ENCODE assay signal across 10 cellular contexts in genomic region chr1:169550294-169550693, GRCh38. TPM values are rescaled to one million over a fixed set of nuclear protein-coding genes. Genes with fewer than 3 reads are reported as not detected.
DNase-seq lines count a peak whose midpoint lies in the region; ATAC-seq, FAIRE-seq and TF ChIP-seq lines count a peak whose summit lies in the region.
"Had no signal": no experiment of that assay in that cellular context is flagged by ENCODE, and none has a peak within 500 bp of the region (broad histone marks: within the 10 kb centered on the region; RNA-seq: fewer than 3 reads in every experiment).

No MANE protein-coding gene starts in this region.

- ATAC-seq in GM12878 (peak; percentile 90), GM18520 (IDR thresholded peaks at IDR 0.05; ENCODE audit: unreplicated experiment) (no peak)

- intact Hi-C loops in GM12878 (cut with micrococcal nuclease; ENCODE audit: unreplicated experiment): loop anchor here (1.0 to 5.0 kb wide), 4 partner anchors 37 to 259 kb away; partner anchors contain the start of gene F5

- H3K36me3 Mint-ChIP-seq in type B pancreatic cell: no peaks in the 10 kb centered on the region

- TF ChIP-seq EP300 in GM12878 (IDR thresholded peaks at IDR 0.05; ENCODE audit: borderline replicate concordance in 1 of 2, control insufficient read depth in 1 of 2, low read depth in 2 of 2, low read length in 2 of 2): no peak

- no peaks in the 10 kb centered on the region for H4K20me1 ChIP-seq in GM23248 (ENCODE audit: insufficient read depth)
- no peaks in the 10 kb centered on the region for H4K20me1 ChIP-seq in GM12878 (ENCODE audit: control insufficient read depth, insufficient read depth)
- no peaks in the 10 kb centered on the region for H4K20me1 ChIP-seq in keratinocyte (ENCODE audit: control insufficient read depth, extremely low read depth, insufficient read depth, low read length)

- POLR2A ChIA-PET in GM12878 (lab: Charles Lee): no interaction called here

- H3K9me2 ChIP-seq in GM23248 (ENCODE audit: insufficient read depth): no peaks in the 10 kb centered on the region

- H3K9ac ChIP-seq in GM23248: no peak overlapping the region
- H3K9ac ChIP-seq in GM12878 (ENCODE audit: control insufficient read depth, insufficient read depth, low read length): no peak overlapping the region
- H3K9ac ChIP-seq in keratinocyte (ENCODE audit: control insufficient read depth, extremely low read depth, insufficient read depth, low read length): no peak overlapping the region

- TF ChIP-seq CTCF in GM12878 (IDR thresholded peaks at IDR 0.05 in 2 of 3, conservative IDR thresholded peaks at IDR 0.05 in 1 of 3; ENCODE audit: control insufficient read depth in 2 of 3, extremely low read depth in 1 of 3, insufficient read depth in 1 of 3, low read depth in 3 of 3, low read length in 3 of 3) (peak; percentile 47 to 68 (median 57); a peak in 4 of 6 replicates), keratinocyte (optimal IDR thresholded peaks at IDR 0.05 in 1 of 3, IDR thresholded peaks at IDR 0.05 in 1 of 3, conservative IDR thresholded peaks at IDR 0.05 in 1 of 3; ENCODE audit: extremely low read depth in 1 of 3, insufficient read depth in 2 of 3, low read length in 3 of 3) (peak in 2 of 3 experiments; percentile 16 to 40), type B pancreatic cell (conservative IDR thresholded peaks at IDR 0.05) (peak; percentile 72)

- DNase-seq in DMS153 (lab: John Stamatoyannopoulos, UW) (peak; percentile 53), GM23248 (peak; percentile 65), NCI-H2227 (lab: John Stamatoyannopoulos, UW; ENCODE audit: unreplicated experiment) (peak; percentile 46), GM12878 (ENCODE audit: low read depth, low spot score) (no peak), keratinocyte (ENCODE audit: low read depth, low spot score) (no peak), type B pancreatic cell (ENCODE audit: extremely low spot score, unreplicated experiment) (no peak), amniotic stem cell (lab: John Stamatoyannopoulos, UW) (no peak)

- FAIRE-seq in GM12878 (lab: Jason Lieb, UNC): peak; percentile 79
- FAIRE-seq in keratinocyte (lab: Jason Lieb, UNC): peak; percentile 9

- no peaks in the 10 kb centered on the region for H3K27me3 Mint-ChIP-seq in type B pancreatic cell

- RAD21 ChIA-PET in GM12878 (lab: Charles Lee; ENCODE audit: unreplicated experiment): interaction anchor here (1.0 to 3.8 kb wide), 4 partner anchors 52 to 258 kb away, joined by 3 to 28 read pairs (median 10); no protein-coding TSS in a partner anchor

- H3K27ac Mint-ChIP-seq in type B pancreatic cell: no peak overlapping the region

- H3K4me2 ChIP-seq in GM23248 (ENCODE audit: unreplicated experiment): no peak overlapping the region
- H3K4me2 ChIP-seq in GM12878 (ENCODE audit: control insufficient read depth, insufficient read depth): no peak overlapping the region
- H3K4me2 ChIP-seq in keratinocyte (ENCODE audit: control insufficient read depth, extremely low read depth, insufficient read depth, low read depth, low read length): no peak overlapping the region

- CTCF ChIA-PET in GM12878 (lab: Yijun Ruan, JAX): interaction anchor here (0.8 to 5.7 kb wide), 17 partner anchors 10 to 1208 kb away, joined by 3 to 51 read pairs (median 6); partner anchors contain the start of gene F5

- no peak overlapping the region for H3K4me3 ChIP-seq in GM23248
- H3K4me3 ChIP-seq in GM12878: no peak overlapping the region
- no peak overlapping the region for H3K4me3 ChIP-seq in keratinocyte (ENCODE audit: control insufficient read depth in 2 of 3, extremely low read depth in 1 of 3, insufficient read depth in 2 of 3, low read depth in 1 of 3, low read length in 3 of 3)
- H3K4me3 ChIP-seq: SK-N-MC had no signal

- H3K9me1 ChIP-seq in keratinocyte (ENCODE audit: control insufficient read depth, extremely low read depth, insufficient read depth, low read length): no peaks in the 10 kb centered on the region

- 37 to 38% methylated on average over 4 of the region's 4 CpGs for WGBS in GM23248 (ENCODE audit: low coverage in 1 of 2, low lambda C conversion rate in 2 of 2, missing lambda C conversion rate in 2 of 2), 2 experiments
- 50% methylated on average over 2 of the region's 4 CpGs for WGBS in GM12878 (ENCODE audit: insufficient coverage, insufficient replicate concordance, low lambda C conversion rate, missing lambda C conversion rate)

- H3K79me2 ChIP-seq in GM23248 (ENCODE audit: insufficient read depth): no peaks in the 10 kb centered on the region
- no peaks in the 10 kb centered on the region for H3K79me2 ChIP-seq in GM12878 (ENCODE audit: control insufficient read depth, insufficient read depth, low read length)
- H3K79me2 ChIP-seq in keratinocyte (ENCODE audit: control insufficient read depth, insufficient read depth, low read length): no peaks in the 10 kb centered on the region

- H3K9me3 ChIP-seq in GM23248 (ENCODE audit: low read depth) (no peaks in the 10 kb centered on the region), GM12878 (replicated peaks; ENCODE audit: control insufficient read depth, insufficient read depth, low read length) (no peaks in the 10 kb centered on the region), keratinocyte (ENCODE audit: control insufficient read depth, low read depth, low read length) (no peaks in the 10 kb centered on the region)
- H3K9me3 ChIP-seq: neutrophil had no signal

- no peak for TF ChIP-seq POLR2A in GM12878 (IDR thresholded peaks at IDR 0.05; ENCODE audit: low read depth, low read length)

- SMC1A ChIA-PET in GM12878 (lab: Charles Lee; ENCODE audit: uncharacterized antibody, unreplicated experiment): interaction anchor here (0.9 to 3.9 kb wide), 9 partner anchors 9 to 259 kb away, joined by 3 to 25 read pairs (median 4); no protein-coding TSS in a partner anchor

- H3F3A ChIP-seq in GM23248 (ENCODE audit: insufficient read depth): no peaks in the 10 kb centered on the region

- H3K4me1 ChIP-seq in GM23248 (ENCODE audit: insufficient read depth) (no peaks in the 10 kb centered on the region), GM12878 (ENCODE audit: control insufficient read depth, insufficient read depth, low read length) (no peaks in the 10 kb centered on the region), keratinocyte (ENCODE audit: control insufficient read depth, extremely low read depth, insufficient read depth, low read length) (no peaks in the 10 kb centered on the region)

- no TSS peak for BruUV-seq in GM12878 (replicated peaks; lab: Mats Ljungman, UMichigan)

- no peak overlapping the region for H3K4me3 Mint-ChIP-seq in type B pancreatic cell

- no peaks in the 10 kb centered on the region; the same call in 1 of the 2 replicates for H3K27me3 ChIP-seq in GM23248 (replicated peaks; ENCODE audit: insufficient read depth)
- H3K27me3 ChIP-seq in GM12878 (replicated peaks in 1 of 2; ENCODE audit: control insufficient read depth in 2 of 2, insufficient read depth in 2 of 2, low read length in 1 of 2): no peaks in the 10 kb centered on the region
- no peaks in the 10 kb centered on the region for H3K27me3 ChIP-seq in keratinocyte (ENCODE audit: control insufficient read depth, extremely low read depth, insufficient read depth, low read length)
- H3K27me3 ChIP-seq: neutrophil had no signal

- H3K4me1 Mint-ChIP-seq in type B pancreatic cell (ENCODE audit: unreplicated experiment): peaks cover 9% of the 10 kb centered on the region

- dilution Hi-C loops in keratinocyte (cut with MboI; ENCODE audit: extremely low pct_ligation_motif_present, low sequenced_read_pairs): no loop called here

- no peak overlapping the region for H3K27ac ChIP-seq in GM23248
- no peak overlapping the region for H3K27ac ChIP-seq in GM12878 (ENCODE audit: control insufficient read depth, insufficient read depth)
- H3K27ac ChIP-seq in keratinocyte (ENCODE audit: control insufficient read depth, insufficient read depth, low read length): no peak overlapping the region
- H3K27ac ChIP-seq: neutrophil, SK-N-MC had no signal

- H3K36me3 ChIP-seq in GM23248 (ENCODE audit: low read depth) (no peaks in the 10 kb centered on the region), GM12878 (ENCODE audit: control insufficient read depth in 2 of 2, insufficient read depth in 2 of 2, low read length in 1 of 2) (no peaks in the 10 kb centered on the region), keratinocyte (ENCODE audit: control insufficient read depth in 2 of 2, extremely low read depth in 1 of 2, insufficient read depth in 2 of 2, low read length in 2 of 2) (no peaks in the 10 kb centered on the region)

- TF ChIP-seq RAD21 in GM12878 (IDR thresholded peaks at IDR 0.05; ENCODE audit: insufficient read depth, low read depth, low read length): peak; percentile 71

- H3K9me3 Mint-ChIP-seq in type B pancreatic cell: no peaks in the 10 kb centered on the region

- in situ Hi-C loops in GM23248 (cut with MboI) (no loop called here), GM12878 (cut with MboI) (no loop called here)

- H2AFZ ChIP-seq in GM23248: no peak overlapping the region
- H2AFZ ChIP-seq in GM12878 (ENCODE audit: control insufficient read depth, low read depth, low read length): no peak overlapping the region
- H2AFZ ChIP-seq in keratinocyte (ENCODE audit: control insufficient read depth, low read length): no peak overlapping the region

RNA-seq across cellular contexts. Expression of gene F5, which starts 36.0 kb away (rescaled TPM):
- not detected in 2 replicates for total RNA-seq in GM23248 (2014; rRNA removed; shearing (Covaris generic))
- not detected in 2 replicates for polyA plus RNA-seq in GM23248 (2016; fragmentation: Nextera tagmentation; extraction: Ambion mirVana)
- total RNA-seq in GM12878 (2013; cell fraction: nucleolus; rRNA removed): not detected in 2 replicates
- total RNA-seq in GM12878 (2014; rRNA removed): under 0.01 and 0.22 TPM in 2 replicates
- total RNA-seq in GM12878 (2014; rRNA removed; fragmentation: Illumina TruSeq; extraction: Trizol): 0.09 and 0.18 TPM in 2 replicates
- total RNA-seq in GM12878 (2021): 0.29 and 0.72 TPM in 2 replicates
- not detected for polyA plus RNA-seq in GM12878 (2011; ENCODE audit: low read depth)
- 3.8 and 4.9 TPM in 2 replicates for polyA plus RNA-seq in GM12878 (2011; rRNA removed)
- polyA plus RNA-seq in GM12878 (2011; cell fraction: cytosol; rRNA removed): 2.1 and 3.1 TPM in 2 replicates
- polyA plus RNA-seq in GM12878 (2011; cell fraction: nucleus; rRNA removed): 5.9 and 8.1 TPM in 2 replicates
- 0.12 and 0.15 TPM in 2 replicates for polyA plus RNA-seq in GM12878 (2012)
- polyA plus RNA-seq in GM12878 (2014; fragmentation: Illumina TruSeq; extraction: Trizol): 0.40 and 0.54 TPM in 2 replicates
- under 1 TPM; 0.29 to 0.46 TPM for polyA plus RNA-seq in GM12878 (2014; fragmentation: Nextera tagmentation; extraction: Ambion mirVana)
- 0.09 and 0.47 TPM in 2 replicates for polyA plus RNA-seq in GM12878 (2014; rRNA removed)
- polyA plus RNA-seq in GM12878 (2016; fragmentation: Nextera tagmentation; extraction: Ambion mirVana): under 1 TPM; 0.13 to 0.35 TPM
- polyA minus RNA-seq in GM12878 (2011; rRNA and poly(A)+ RNA removed): 3.3 and 4.9 TPM in 2 replicates
- 1.9 and 3.3 TPM in 2 replicates for polyA minus RNA-seq in GM12878 (2011; cell fraction: cytosol; rRNA and poly(A)+ RNA removed)
- polyA minus RNA-seq in GM12878 (2011; cell fraction: nucleus; rRNA and poly(A)+ RNA removed): 4.5 and 4.7 TPM in 2 replicates
- 0.01 TPM in 1 of 3 replicates, not detected in the others for polyA plus RNA-seq in keratinocyte
- 0.04 TPM for polyA plus RNA-seq in keratinocyte (2011; ENCODE audit: low read depth)
- not detected in 2 replicates for polyA plus RNA-seq in keratinocyte (2011; cell fraction: cytosol; rRNA removed)
- polyA plus RNA-seq in keratinocyte (2011; cell fraction: nucleus; rRNA removed): not detected in 2 replicates
- 0.01 TPM in 1 of 2 replicates, not detected in the other for polyA plus RNA-seq in keratinocyte (2012; ENCODE audit: low replicate concordance)
- polyA minus RNA-seq in keratinocyte: not detected in 3 replicates
- polyA minus RNA-seq in keratinocyte (2011; cell fraction: cytosol; rRNA and poly(A)+ RNA removed): not detected
- polyA minus RNA-seq in keratinocyte (2011; cell fraction: nucleus; rRNA and poly(A)+ RNA removed): not detected in 2 replicates
- total RNA-seq in type B pancreatic cell (ENCODE audit: low replicate concordance): 5.5 and 6.0 TPM in 2 replicates

Comparison
In these comparisons a context has a peak if more than half of its experiments do, and no peak if none do; other contexts are left out.
1. DNase-seq: peak in DMS153 (single experiment), GM23248 (single experiment) and NCI-H2227 (single experiment); none in GM12878 (single experiment), keratinocyte (single experiment), type B pancreatic cell (single experiment) and amniotic stem cell (single experiment).
2. Peak in every context shown above with its lines, with median percentiles within 50 percentile points of each other: CTCF ChIP-seq.